28 cellular contexts compared by ENCODE assay signal in genomic region chr2:96952016-96952750, GRCh38. TPM values are rescaled to one million over a fixed set of nuclear protein-coding genes. Genes with fewer than 3 reads are reported as not detected.
DNase-seq lines count a peak whose midpoint lies in the region; ATAC-seq and TF ChIP-seq lines count a peak whose summit lies in the region.
"Had no signal": no experiment of that assay in that cellular context is flagged by ENCODE, and none has a peak within 500 bp of the region (broad histone marks: within the 10 kb centered on the region; RNA-seq: fewer than 3 reads in every experiment).

No MANE protein-coding gene starts in this region.

- H3K4me1 ChIP-seq in adipocyte (ENCODE audit: control insufficient read depth, insufficient read depth, low read length), result peaks cover 24% of the 10 kb centered on the region
- peaks cover 8 to 64% (median 44%) of the 10 kb centered on the region in 3 donors for H3K4me1 ChIP-seq in gastroesophageal sphincter
- peaks cover 5% of the 10 kb centered on the region for H3K4me1 ChIP-seq in psoas muscle

- no peak for TF ChIP-seq EP300 in gastroesophageal sphincter (IDR thresholded peaks at IDR 0.05)

- peak overlapping the region; percentile 2 for H3K9ac ChIP-seq in adipocyte (ENCODE audit: low read length)

- H3K4me1 Mint-ChIP-seq in type B pancreatic cell (ENCODE audit: unreplicated experiment), result peaks cover 32% of the 10 kb centered on the region

- H3K9me3 ChIP-seq in adipocyte (ENCODE audit: control insufficient read depth, low read length) (no peaks in the 10 kb centered on the region), gastroesophageal sphincter (no peaks in the 10 kb centered on the region), psoas muscle (no peaks in the 10 kb centered on the region)
- H3K9me3 ChIP-seq: colonic mucosa, esophagus squamous epithelium, gastrocnemius medialis, Peyer's patch had no signal

- H3K36me3 Mint-ChIP-seq in type B pancreatic cell, result no peaks in the 10 kb centered on the region
- H3K36me3 Mint-ChIP-seq: CD4-positive, alpha-beta memory T cell; stimulated activated memory B cell treated with anti-CD40 and anti-IgM and Interleukin-4, amounts not matched to agents 10 μg/mL and 1 μg/mL and 100 μg/mL, for 72 hours had no signal

- DNase-seq in adipocyte (ENCODE audit: low read depth), result no peak
- peak in 1 of 2 donors; percentile 30 for DNase-seq in psoas muscle
- no peak for DNase-seq in type B pancreatic cell (ENCODE audit: extremely low spot score, unreplicated experiment)
- DNase-seq in NCI-H524 (lab: John Stamatoyannopoulos, UW), result no peak
- DNase-seq: activated CD4-positive, alpha-beta memory T cell treated with anti-CD3 and anti-CD28 coated beads, Interleukin-2, amount 10 ng/mL, durations not matched to agents 7 days and 5 days; activated CD4-positive, CD25-positive, alpha-beta regulatory T cell treated with anti-CD3 and anti-CD28 coated beads, Interleukin-2, amount 50 U/mL, for 72 hours; activated effector memory CD4-positive, alpha-beta T cell treated with anti-CD3 and anti-CD28 coated beads, Interleukin-2, amount 50 U/mL, for 16 hours; activated naive CD8-positive, alpha-beta T cell treated with anti-CD3 and anti-CD28 coated beads, Interleukin-2, amount 50 U/mL, for 24 hours; colonic mucosa; effector memory CD8-positive, alpha-beta T cell; esophagus squamous epithelium; gastrocnemius medialis; GDM1; islet precursor cell; Karpas-422; MV-4-11; NCI-H187 treated with DMSO at 0.1 percent for 48 hours; NCI-H69; stimulated activated CD4-positive, alpha-beta T cell treated with anti-CD3 and anti-CD28 coated beads, Interleukin-4, amount 100 ng/mL, for 1 hour had no signal

- peaks cover 40% of the 10 kb centered on the region for H3K27me3 ChIP-seq in adipocyte (replicated peaks; ENCODE audit: control insufficient read depth, insufficient read depth, low read length)
- no peaks in the 10 kb centered on the region for H3K27me3 ChIP-seq in gastroesophageal sphincter
- no peaks in the 10 kb centered on the region for H3K27me3 ChIP-seq in psoas muscle (ENCODE audit: insufficient read depth in 3 of 3, low read length in 2 of 3)
- H3K27me3 ChIP-seq: colonic mucosa, gastrocnemius medialis, Peyer's patch had no signal

- H3K9me3 Mint-ChIP-seq in type B pancreatic cell, result no peaks in the 10 kb centered on the region
- H3K9me3 Mint-ChIP-seq: activated CD4-positive, alpha-beta memory T cell treated with anti-CD3 and anti-CD28 coated beads, Interleukin-2, amount 10 ng/mL, durations not matched to agents 7 days and 5 days; activated naive CD8-positive, alpha-beta T cell treated with anti-CD3 and anti-CD28 coated beads, Interleukin-2, amount 50 U/mL, for 24 hours; CD4-positive, alpha-beta memory T cell; effector memory CD8-positive, alpha-beta T cell; GM23338; stimulated activated memory B cell treated with anti-CD40 and anti-IgM and Interleukin-4, amounts not matched to agents 10 μg/mL and 1 μg/mL and 100 μg/mL, for 72 hours had no signal

- ATAC-seq in gastroesophageal sphincter, result no peak
- ATAC-seq in psoas muscle, result no peak
- no peak for ATAC-seq in HG02678 (IDR thresholded peaks at IDR 0.05; ENCODE audit: unreplicated experiment)
- no peak for ATAC-seq in HG02852 (IDR thresholded peaks at IDR 0.05; ENCODE audit: unreplicated experiment)
- ATAC-seq: gastrocnemius medialis; stimulated activated memory B cell treated with anti-CD40 and anti-IgM and Interleukin-4, amounts not matched to agents 10 μg/mL and 1 μg/mL and 100 μg/mL, for 72 hours had no signal

- peak overlapping the region; percentile 26 for H3K4me3 ChIP-seq in adipocyte (ENCODE audit: low read length)
- no peak overlapping the region for H3K4me3 ChIP-seq in gastroesophageal sphincter
- H3K4me3 ChIP-seq in psoas muscle, result no peak overlapping the region
- H3K4me3 ChIP-seq: colonic mucosa, esophagus squamous epithelium, gastrocnemius medialis, GM23338, lung, Peyer's patch had no signal

- TF ChIP-seq POLR2A in gastroesophageal sphincter (IDR thresholded peaks at IDR 0.05), result no peak

- peak overlapping the region; percentile 51 for H3K27ac Mint-ChIP-seq in type B pancreatic cell
- H3K27ac Mint-ChIP-seq: activated CD4-positive, alpha-beta memory T cell treated with anti-CD3 and anti-CD28 coated beads, Interleukin-2, amount 10 ng/mL, durations not matched to agents 7 days and 5 days; activated naive CD8-positive, alpha-beta T cell treated with anti-CD3 and anti-CD28 coated beads, Interleukin-2, amount 50 U/mL, for 24 hours; GM23338; stimulated activated memory B cell treated with anti-CD40 and anti-IgM and Interleukin-4, amounts not matched to agents 10 μg/mL and 1 μg/mL and 100 μg/mL, for 72 hours had no signal

- no peak overlapping the region for H3K4me3 Mint-ChIP-seq in type B pancreatic cell
- H3K4me3 Mint-ChIP-seq: activated CD4-positive, alpha-beta memory T cell treated with anti-CD3 and anti-CD28 coated beads, Interleukin-2, amount 10 ng/mL, durations not matched to agents 7 days and 5 days; activated naive CD8-positive, alpha-beta T cell treated with anti-CD3 and anti-CD28 coated beads, Interleukin-2, amount 50 U/mL, for 24 hours; effector memory CD8-positive, alpha-beta T cell; GM23338; stimulated activated memory B cell treated with anti-CD40 and anti-IgM and Interleukin-4, amounts not matched to agents 10 μg/mL and 1 μg/mL and 100 μg/mL, for 72 hours had no signal

- H3K27me3 Mint-ChIP-seq in type B pancreatic cell, result peaks cover 3% of the 10 kb centered on the region
- H3K27me3 Mint-ChIP-seq: activated naive CD8-positive, alpha-beta T cell treated with anti-CD3 and anti-CD28 coated beads, Interleukin-2, amount 50 U/mL, for 24 hours; CD4-positive, alpha-beta memory T cell; effector memory CD8-positive, alpha-beta T cell had no signal

- H3K36me3 ChIP-seq in adipocyte (ENCODE audit: control insufficient read depth, insufficient read depth, low read length, severe bottlenecking), result no peaks in the 10 kb centered on the region
- H3K36me3 ChIP-seq in gastroesophageal sphincter, result no peaks in the 10 kb centered on the region
- no peaks in the 10 kb centered on the region for H3K36me3 ChIP-seq in psoas muscle (ENCODE audit: insufficient read depth in 1 of 2, low read depth in 1 of 2)
- H3K36me3 ChIP-seq: colonic mucosa, esophagus squamous epithelium, gastrocnemius medialis, Peyer's patch had no signal

- H3K27ac ChIP-seq in gastroesophageal sphincter, result peak overlapping the region; percentile 34 to 85 (median 78)
- H3K27ac ChIP-seq in psoas muscle, result no peak overlapping the region
- H3K27ac ChIP-seq: colonic mucosa, gastrocnemius medialis had no signal

- intact Hi-C loops in psoas muscle (cut with DNase I), result no loop called here

- TF ChIP-seq CTCF in gastroesophageal sphincter (IDR thresholded peaks at IDR 0.05), result no peak
- peak; percentile 4 for TF ChIP-seq CTCF in psoas muscle (IDR thresholded peaks at IDR 0.05)
- TF ChIP-seq CTCF in type B pancreatic cell (conservative IDR thresholded peaks at IDR 0.05), result no peak

- 32 to 83% methylated on average over 1 to 11 of the region's 21 CpGs for WGBS in gastroesophageal sphincter (ENCODE audit: low coverage in 1 of 2), 2 donors
- 63 to 68% (median 63%) methylated on average over 21 of the region's 21 CpGs for WGBS in psoas muscle, 3 donors

RNA-seq across cellular contexts. Expression of gene FAM178B, which starts 34.2 kb away (rescaled TPM):
- total RNA-seq in gastroesophageal sphincter, result 1 to 10 TPM in 1 of 4 donors, not detected in 3; 2.5 TPM
- not detected for total RNA-seq in psoas muscle
- polyA plus RNA-seq in psoas muscle, result under 1 TPM; 0.06 to 0.49 (median 0.16) TPM
- 0.22 TPM in 1 of 2 replicates, not detected in the other for total RNA-seq in type B pancreatic cell (ENCODE audit: low replicate concordance)
- total RNA-seq: GM23338, Peyer's patch, renal cortical epithelial cell had no signal
- polyA plus RNA-seq: CD4-positive, alpha-beta memory T cell had no signal
